Comparison of ENCODE assay signal across 16 cellular contexts in the genomic region with DNA sequence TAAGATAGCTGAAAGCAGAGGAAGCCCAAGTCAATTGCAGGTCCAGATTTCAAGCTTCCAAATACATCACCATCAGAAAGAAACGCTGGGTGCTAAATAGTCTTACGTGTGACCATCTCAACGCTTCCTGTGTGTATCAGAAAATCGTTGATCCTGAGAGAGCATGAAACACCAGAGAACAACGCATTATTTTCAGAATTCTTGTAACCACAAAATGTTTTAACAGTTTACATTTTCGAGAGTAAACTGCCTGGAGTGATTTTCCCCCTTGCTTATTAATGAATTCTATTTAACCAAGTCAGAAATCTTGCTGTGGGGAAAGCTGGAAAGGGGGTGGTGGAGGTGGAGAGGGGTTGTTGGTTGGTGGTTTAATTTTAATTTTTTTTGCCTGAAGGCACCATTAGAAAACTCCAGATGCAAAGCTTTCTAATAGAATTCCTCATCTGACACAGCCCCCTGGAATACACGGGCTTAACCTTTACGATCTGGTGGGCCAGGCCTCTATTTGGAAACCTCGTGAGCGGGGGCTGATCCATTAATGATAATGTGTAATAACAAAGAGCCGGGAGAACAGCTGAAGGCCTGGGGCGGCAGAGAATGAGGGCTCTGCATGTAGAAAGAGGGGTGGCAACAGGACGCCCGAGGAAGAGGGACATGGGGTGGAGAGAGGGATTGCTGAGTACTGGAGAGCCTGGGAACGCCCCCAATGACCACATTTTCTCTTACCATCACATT.
"Had no signal": no experiment of that assay in that cellular context is flagged by ENCODE, and none has a peak within 500 bp of the region (broad histone marks: within the 10 kb centered on the region; RNA-seq: fewer than 3 reads in every experiment).

No MANE protein-coding gene starts in this region.

- H3K4me1 Mint-ChIP-seq: activated naive CD8-positive, alpha-beta T cell treated with anti-CD3 and anti-CD28 coated beads for 36 hours had no signal

- ATAC-seq: activated T-cell treated with anti-CD3 and anti-CD28 coated beads, Interleukin-2, amount 50 U/mL, for 72 hours; heart left ventricle; T-cell had no signal

- H3K9me3 ChIP-seq: heart left ventricle, left ventricle myocardium inferior, neutrophil, spleen, suprapubic skin, upper lobe of left lung had no signal

- H3K27me3 ChIP-seq: heart left ventricle, suprapubic skin, upper lobe of left lung had no signal

- H3K27ac ChIP-seq: foreskin keratinocyte, neutrophil, spleen, suprapubic skin had no signal

- H3K9me3 Mint-ChIP-seq: activated CD4-positive, alpha-beta memory T cell treated with anti-CD3 and anti-CD28 coated beads for 36 hours; activated naive CD8-positive, alpha-beta T cell treated with anti-CD3 and anti-CD28 coated beads for 36 hours; activated T-cell treated with anti-CD3 and anti-CD28 coated beads, Interleukin-2, amount 50 U/mL, for 72 hours had no signal

- H3K36me3 ChIP-seq: heart left ventricle, left ventricle myocardium inferior, neutrophil, spleen, suprapubic skin, upper lobe of left lung had no signal

- H3K4me3 ChIP-seq: heart left ventricle, left ventricle myocardium inferior, spleen, suprapubic skin, upper lobe of left lung had no signal

- DNase-seq: activated CD4-positive, alpha-beta memory T cell treated with anti-CD3 and anti-CD28 coated beads for 36 hours; activated gamma-delta T cell treated with Interleukin-2 at 50 U/mL for 16 hours; activated naive CD8-positive, alpha-beta T cell treated with anti-CD3 and anti-CD28 coated beads for 36 hours; activated T-cell treated with anti-CD3 and anti-CD28 coated beads, Interleukin-2, amount 50 U/mL, for 72 hours; left ventricle myocardium inferior; mesendoderm; spleen; stimulated activated CD4-positive, alpha-beta T cell treated with anti-CD3 and anti-CD28 coated beads, Interleukin-1b, Interleukin-23, amount 100 ng/mL, for 48 hours; stimulated activated naive CD4-positive, alpha-beta T cell; T-cell; T1000; upper lobe of left lung had no signal

- H3K27ac Mint-ChIP-seq: activated CD4-positive, alpha-beta memory T cell treated with anti-CD3 and anti-CD28 coated beads for 36 hours; activated naive CD8-positive, alpha-beta T cell treated with anti-CD3 and anti-CD28 coated beads for 36 hours; activated T-cell treated with anti-CD3 and anti-CD28 coated beads, Interleukin-2, amount 50 U/mL, for 72 hours; T-cell had no signal

- H3K4me3 Mint-ChIP-seq: activated CD4-positive, alpha-beta memory T cell treated with anti-CD3 and anti-CD28 coated beads for 36 hours; activated naive CD8-positive, alpha-beta T cell treated with anti-CD3 and anti-CD28 coated beads for 36 hours; activated T-cell treated with anti-CD3 and anti-CD28 coated beads, Interleukin-2, amount 50 U/mL, for 72 hours; T-cell had no signal

- H3K36me3 Mint-ChIP-seq: activated CD4-positive, alpha-beta memory T cell treated with anti-CD3 and anti-CD28 coated beads for 36 hours; activated naive CD8-positive, alpha-beta T cell treated with anti-CD3 and anti-CD28 coated beads for 36 hours; T-cell had no signal
